In genomic region chr3:58034738-58035511, GRCh38 we compare ENCODE assay signal across 9 cellular contexts. TPM values are rescaled to one million over a fixed set of nuclear protein-coding genes. Genes with fewer than 3 reads are reported as not detected.
DNase-seq lines count a peak whose midpoint lies in the region; ATAC-seq and TF ChIP-seq lines count a peak whose summit lies in the region.
"Had no signal": no experiment of that assay in that cellular context is flagged by ENCODE, and none has a peak within 500 bp of the region (broad histone marks: within the 10 kb centered on the region; RNA-seq: fewer than 3 reads in every experiment).

No MANE protein-coding gene starts in this region.

- POLR2A ChIA-PET in HEK293 (lab: Yijun Ruan, JAX): interaction anchor here (1.0 kb wide), 1 partner anchor 24 kb away, joined by 3 read pairs; no protein-coding TSS in a partner anchor

- H3K9me2 ChIP-seq in hepatocyte (replicated peaks; ENCODE audit: insufficient read depth): no peaks in the 10 kb centered on the region

- H3K27me3 ChIP-seq in hepatocyte: no peaks in the 10 kb centered on the region
- no peaks in the 10 kb centered on the region for H3K27me3 ChIP-seq in uterus
- H3K27me3 ChIP-seq in SJCRH30: no peaks in the 10 kb centered on the region
- H3K27me3 ChIP-seq: SJSA1 had no signal

- TF ChIP-seq CTCF in HEK293 (tag by site-specific recombination; IDR thresholded peaks at IDR 0.05): no peak
- no peak for TF ChIP-seq CTCF in hepatocyte (IDR thresholded peaks at IDR 0.05; ENCODE audit: poor library complexity)
- no peak for TF ChIP-seq CTCF in uterus (IDR thresholded peaks at IDR 0.05)

- H3K4me1 ChIP-seq in HEK293 (ENCODE audit: control insufficient read depth, insufficient read depth, low read length) (peaks cover 15% of the 10 kb centered on the region), hepatocyte (ENCODE audit: insufficient read depth) (peaks cover 41% of the 10 kb centered on the region), uterus (peaks cover 0 to 8% of the 10 kb centered on the region in 2 donors), SJCRH30 (peaks cover 7% of the 10 kb centered on the region)

- H3K27ac ChIP-seq in HEK293 (ENCODE audit: extremely low read depth, low read depth, low read length) (no peak overlapping the region), hepatocyte (peak overlapping the region; percentile 87), uterus (peak overlapping the region; percentile 59 to 71), SJCRH30 (no peak overlapping the region)
- H3K27ac ChIP-seq: SJSA1 had no signal

- peak; percentile 95 for ATAC-seq in GM18907 (IDR thresholded peaks at IDR 0.05; ENCODE audit: unreplicated experiment)

- H4K20me1 ChIP-seq in hepatocyte (ENCODE audit: insufficient read depth, poor library complexity, severe bottlenecking): peaks cover 57% of the 10 kb centered on the region

- CTCF ChIA-PET in HEK293 (lab: Yijun Ruan, JAX): interaction anchor here (0.6 kb wide), 1 partner anchor 26 kb away, joined by 3 read pairs; no protein-coding TSS in a partner anchor

- WGBS in hepatocyte (ENCODE audit: low lambda C conversion rate, missing lambda C conversion rate): 72% methylated on average over 6 of the region's 6 CpGs

- intact Hi-C loops in uterus (cut with DNase I; ENCODE audit: low total_unique reads): no loop called here

- H3K9me3 ChIP-seq in HEK293 (ENCODE audit: control insufficient read depth, insufficient read depth, low read depth, low read length) (no peaks in the 10 kb centered on the region), hepatocyte (ENCODE audit: low read depth) (no peaks in the 10 kb centered on the region), uterus (no peaks in the 10 kb centered on the region), SJCRH30 (replicated peaks) (no peaks in the 10 kb centered on the region)
- H3K9me3 ChIP-seq: SJSA1 had no signal

- peak overlapping the region; percentile 49 for H3K4me2 ChIP-seq in hepatocyte

- no peak overlapping the region for H3K4me3 ChIP-seq in HEK293 (ENCODE audit: low read depth, low read length)
- no peak overlapping the region for H3K4me3 ChIP-seq in hepatocyte
- no peak overlapping the region for H3K4me3 ChIP-seq in uterus
- no peak overlapping the region for H3K4me3 ChIP-seq in SJCRH30
- H3K4me3 ChIP-seq: SJSA1 had no signal

- H2AFZ ChIP-seq in hepatocyte: no peak overlapping the region

- no peak for TF ChIP-seq POLR2A in uterus (IDR thresholded peaks at IDR 0.05)

- H3K36me3 ChIP-seq in HEK293 (ENCODE audit: control insufficient read depth in 2 of 2, insufficient read depth in 1 of 2, low read length in 2 of 2) (no peaks in the 10 kb centered on the region), hepatocyte (replicated peaks; ENCODE audit: insufficient read depth, low read depth) (no peaks in the 10 kb centered on the region), uterus (no peaks in the 10 kb centered on the region), SJCRH30 (no peaks in the 10 kb centered on the region)

- peaks cover 99% of the 10 kb centered on the region for H3K79me2 ChIP-seq in hepatocyte

- peak; percentile 13 for DNase-seq in NCI-H524 treated with DMSO at 0.1 percent for 48 hours (lab: John Stamatoyannopoulos, UW)
- no peak for DNase-seq in hepatocyte (ENCODE audit: low spot score)
- DNase-seq in uterus: no peak
- DNase-seq in DMS 273 (lab: John Stamatoyannopoulos, UW; ENCODE audit: unreplicated experiment): no peak
- no peak for DNase-seq in SJCRH30
- no peak for DNase-seq in HUDEP-2 (lab: John Stamatoyannopoulos, UW; ENCODE audit: unreplicated experiment in 76 of 76)

TF ChIP-seq in HEK293, 187 proteins besides CTCF, POLR2A, EP300 and RAD21 (continues in another document):
- TF ChIP-seq SP2 (tag by site-specific recombination; IDR thresholded peaks at IDR 0.05) (0 out of 2 replicates have a peak, but pooled peaks have one; percentile 10), ZNF48 (tag by site-specific recombination; IDR thresholded peaks at IDR 0.05) (no peak), ZNF837 (tag by site-specific recombination; IDR thresholded peaks at IDR 0.05) (no peak), ZNF654 (tag by site-specific recombination; IDR thresholded peaks at IDR 0.05; ENCODE audit: low read depth) (no peak), ZNF600 (tag by site-specific recombination; IDR thresholded peaks at IDR 0.05) (no peak), ZBTB8A (tag by site-specific recombination; IDR thresholded peaks at IDR 0.05) (no peak), ZNF391 (tag by site-specific recombination; IDR thresholded peaks at IDR 0.05; ENCODE audit: borderline replicate concordance, low read depth) (no peak), WT1 (tag by site-specific recombination; IDR thresholded peaks at IDR 0.05) (peak; percentile 64), ZSCAN5A (tag by site-specific recombination; IDR thresholded peaks at IDR 0.05) (no peak), PRDM6 (tag by site-specific recombination; IDR thresholded peaks at IDR 0.05) (peak; percentile 56), YY2 (tag by site-specific recombination; IDR thresholded peaks at IDR 0.05) (no peak), BCL6B (tag by site-specific recombination; IDR thresholded peaks at IDR 0.05) (no peak), ZNF514 (tag by site-specific recombination; IDR thresholded peaks at IDR 0.05) (no peak), OVOL3 (tag by site-specific recombination; IDR thresholded peaks at IDR 0.05) (no peak), SETDB1 (IDR thresholded peaks at IDR 0.05; ENCODE audit: insufficient read length, low read length) (no peak), GLIS1 (tag by site-specific recombination; IDR thresholded peaks at IDR 0.05) (no peak), ZNF623 (tag by site-specific recombination; IDR thresholded peaks at IDR 0.05) (no peak), ZNF521 (tag by site-specific recombination; IDR thresholded peaks at IDR 0.05) (no peak), KLF9 (tag by site-specific recombination; IDR thresholded peaks at IDR 0.05; ENCODE audit: low read depth) (no peak), ZNF2 (tag by site-specific recombination; IDR thresholded peaks at IDR 0.05) (no peak), SP7 (tag by site-specific recombination; IDR thresholded peaks at IDR 0.05) (peak; percentile 61; the same call in 1 of the 2 replicates), ZNF23 (tag by site-specific recombination; IDR thresholded peaks at IDR 0.05; ENCODE audit: borderline replicate concordance) (no peak), ZFP37 (tag by site-specific recombination; IDR thresholded peaks at IDR 0.05) (no peak), ZBTB48 (tag by site-specific recombination; IDR thresholded peaks at IDR 0.05) (no peak), ZNF19 (tag by site-specific recombination; IDR thresholded peaks at IDR 0.05; ENCODE audit: low read depth) (no peak), ZNF433 (tag by site-specific recombination; IDR thresholded peaks at IDR 0.05; ENCODE audit: low read depth) (no peak), ZNF146 (tag by site-specific recombination; IDR thresholded peaks at IDR 0.05) (no peak), OSR2 (tag by site-specific recombination; IDR thresholded peaks at IDR 0.05) (0 out of 2 replicates have a peak, but pooled peaks have one; percentile 10), ZBTB1 (tag by site-specific recombination; IDR thresholded peaks at IDR 0.05) (no peak), ZNF626 (tag by site-specific recombination; IDR thresholded peaks at IDR 0.05) (no peak), ZNF624 (tag by site-specific recombination; IDR thresholded peaks at IDR 0.05) (no peak)

RNA-seq across cellular contexts. Expression of gene FLNB, which starts 26.7 kb away (rescaled TPM):
- total RNA-seq in hepatocyte: 136 and 172 TPM in 2 replicates
- 69.4 and 74.2 TPM in 2 replicates for polyA plus RNA-seq in hepatocyte
- total RNA-seq in uterus: 100 to 1,000 TPM in 3 of 4 donors, 10 to 100 TPM in 1; 52.4 to 283 (median 148) TPM
- total RNA-seq in SJCRH30 (2014; rRNA removed; shearing (Covaris generic)): 22.5 and 24.1 TPM in 2 replicates

Comparison
In these comparisons a context has a peak if more than half of its experiments do, and no peak if none do; other contexts are left out.
1. H3K27ac ChIP-seq: peak in hepatocyte (single experiment) and uterus (2 of 2); none in HEK293 (single experiment) and SJCRH30 (single experiment).